Comparison of ENCODE assay signal across 12 cellular contexts in the genomic region with DNA sequence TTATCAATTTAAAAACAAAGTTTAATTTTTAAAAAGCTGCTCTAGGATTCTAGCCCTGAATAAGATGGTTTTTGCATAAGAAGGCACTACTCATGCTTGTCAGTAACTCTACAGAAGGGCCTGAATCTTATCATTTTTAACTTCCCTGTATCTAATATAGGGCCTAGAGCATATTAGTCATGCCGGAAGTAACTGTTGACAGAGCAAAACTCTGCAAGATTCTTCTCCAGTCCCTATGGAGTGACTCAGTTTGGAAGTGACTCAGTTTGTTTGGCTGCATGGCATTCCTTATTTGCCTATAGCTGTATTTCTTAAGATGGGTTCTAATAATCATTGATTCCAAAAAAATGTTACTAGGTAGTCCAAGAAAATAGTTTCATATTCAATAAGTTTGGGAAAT.
A peak's percentile ranks its signal among the peaks of the same experiment; 100 is the strongest.
DNase-seq lines count a peak whose midpoint lies in the region; ATAC-seq and TF ChIP-seq lines count a peak whose summit lies in the region.
"Had no signal": no experiment of that assay in that cellular context is flagged by ENCODE, and none has a peak within 500 bp of the region (broad histone marks: within the 10 kb centered on the region; RNA-seq: fewer than 3 reads in every experiment).

No MANE protein-coding gene starts in this region.

- H3K36me3 Mint-ChIP-seq in CD4-positive, alpha-beta memory T cell: no peaks in the 10 kb centered on the region
- no peaks in the 10 kb centered on the region for H3K36me3 Mint-ChIP-seq in activated CD4-positive, alpha-beta T cell treated with anti-CD3 and anti-CD28 coated beads for 36 hours (ENCODE audit: low read depth)
- H3K36me3 Mint-ChIP-seq: neural progenitor cell had no signal

- no peak overlapping the region for H3K9ac ChIP-seq in HCT116 (ENCODE audit: low read length)
- no peak overlapping the region for H3K9ac ChIP-seq in trophoblast cell (ENCODE audit: low read length)
- H3K9ac ChIP-seq: neural progenitor cell had no signal

- DNase-seq in HCT116 (ENCODE audit: low read depth, low spot score) (peak; percentile 65), RPMI7951 (ENCODE audit: low read depth) (peak; percentile 49), trophoblast cell (peak; percentile 9 to 63), cerebellum (ENCODE audit: low spot score) (no peak)
- DNase-seq in CD4-positive, alpha-beta memory T cell: no peak
- DNase-seq in activated CD4-positive, alpha-beta T cell treated with anti-CD3 and anti-CD28 coated beads for 36 hours: no peak
- DNase-seq: adrenal gland; DMS 273 treated with DMSO at 0.1 percent for 48 hours; stimulated activated CD4-positive, alpha-beta T cell treated with anti-CD3 and anti-CD28 coated beads, Interleukin-15, amount 100 ng/mL, for 24 hours had no signal

- CTCF ChIA-PET in HCT116 (lab: Charles Lee): no interaction called here
- CTCF ChIA-PET in CD4-positive, alpha-beta memory T cell (lab: Charles Lee; ENCODE audit: partially characterized antibody): no interaction called here
- CTCF ChIA-PET in activated CD4-positive, alpha-beta T cell treated with anti-CD3 and anti-CD28 coated beads for 36 hours (lab: Charles Lee): no interaction called here

- no peaks in the 10 kb centered on the region for H3K79me1 ChIP-seq in trophoblast cell (ENCODE audit: low read length)

- no peaks in the 10 kb centered on the region for H3K4me1 Mint-ChIP-seq in CD4-positive, alpha-beta memory T cell
- H3K4me1 Mint-ChIP-seq in activated CD4-positive, alpha-beta T cell treated with anti-CD3 and anti-CD28 coated beads for 36 hours: no peaks in the 10 kb centered on the region
- H3K4me1 Mint-ChIP-seq: neural progenitor cell had no signal

- H3K18ac ChIP-seq in trophoblast cell (ENCODE audit: low read length): no peak overlapping the region

- no peak overlapping the region for H4K91ac ChIP-seq in trophoblast cell (ENCODE audit: low read depth, low read length)

- no peaks in the 10 kb centered on the region for H3K9me2 ChIP-seq in HCT116 (ENCODE audit: insufficient read depth)

- POLR2A ChIA-PET in HCT116 (lab: Charles Lee): no interaction called here
- POLR2A ChIA-PET in CD4-positive, alpha-beta memory T cell (lab: Charles Lee; ENCODE audit: partially characterized antibody): no interaction called here
- POLR2A ChIA-PET in activated CD4-positive, alpha-beta T cell treated with anti-CD3 and anti-CD28 coated beads for 36 hours (lab: Charles Lee): no interaction called here

- H4K12ac ChIP-seq in trophoblast cell (ENCODE audit: low read depth, low read length): no peak overlapping the region

- H3K4me3 Mint-ChIP-seq in CD4-positive, alpha-beta memory T cell: no peak overlapping the region
- no peak overlapping the region for H3K4me3 Mint-ChIP-seq in activated CD4-positive, alpha-beta T cell treated with anti-CD3 and anti-CD28 coated beads for 36 hours
- H3K4me3 Mint-ChIP-seq: neural progenitor cell had no signal

- H3K27ac Mint-ChIP-seq in CD4-positive, alpha-beta memory T cell: no peak overlapping the region
- H3K27ac Mint-ChIP-seq in activated CD4-positive, alpha-beta T cell treated with anti-CD3 and anti-CD28 coated beads for 36 hours: no peak overlapping the region
- H3K27ac Mint-ChIP-seq: neural progenitor cell had no signal

- H2AK5ac ChIP-seq in trophoblast cell (ENCODE audit: low read length): no peak overlapping the region

- no peak overlapping the region for H3K4ac ChIP-seq in trophoblast cell (ENCODE audit: low read depth, low read length)

- H3K9me3 Mint-ChIP-seq in CD4-positive, alpha-beta memory T cell: peaks cover 0 to 2% (median 0%) of the 10 kb centered on the region in 8 donors
- H3K9me3 Mint-ChIP-seq in activated CD4-positive, alpha-beta T cell treated with anti-CD3 and anti-CD28 coated beads for 36 hours (ENCODE audit: low read depth): no peaks in the 10 kb centered on the region

- H2AFZ ChIP-seq in HCT116 (ENCODE audit: low read depth, low read length, poor library complexity, severe bottlenecking) (peak overlapping the region; percentile 54), trophoblast cell (ENCODE audit: insufficient read depth, low read length, poor library complexity) (no peak overlapping the region)
- H2AFZ ChIP-seq: neural progenitor cell had no signal

- H3K4me2 ChIP-seq in HCT116 (ENCODE audit: low read length) (peak overlapping the region; percentile 46), trophoblast cell (ENCODE audit: low read length) (no peak overlapping the region)
- H3K4me2 ChIP-seq: neural progenitor cell had no signal

- ATAC-seq in HCT116 (peak; percentile 78), esophagus mucosa (peak; percentile 90), HG03045 (IDR thresholded peaks at IDR 0.05; ENCODE audit: unreplicated experiment) (no peak)
- ATAC-seq in activated CD4-positive, alpha-beta T cell treated with anti-CD3 and anti-CD28 coated beads for 36 hours: no peak

- H3K27me3 Mint-ChIP-seq in CD4-positive, alpha-beta memory T cell: no peaks in the 10 kb centered on the region
- no peaks in the 10 kb centered on the region for H3K27me3 Mint-ChIP-seq in activated CD4-positive, alpha-beta T cell treated with anti-CD3 and anti-CD28 coated beads for 36 hours

- H4K8ac ChIP-seq in trophoblast cell (ENCODE audit: low read depth, low read length): no peak overlapping the region

- no peak overlapping the region for H3K14ac ChIP-seq in trophoblast cell (ENCODE audit: low read length)

- no peak for TF ChIP-seq CTCF in HCT116 (IDR thresholded peaks at IDR 0.05 in 2 of 3, conservative IDR thresholded peaks at IDR 0.05 in 1 of 3; ENCODE audit: borderline replicate concordance in 1 of 3, insufficient read depth in 1 of 3, low read depth in 2 of 3, low read length in 2 of 3)

- H2BK5ac ChIP-seq in trophoblast cell (ENCODE audit: low read depth, low read length, poor library complexity): no peak overlapping the region

- no peak for TF ChIP-seq POLR2A in HCT116 (IDR thresholded peaks at IDR 0.05; ENCODE audit: borderline replicate concordance, extremely low read depth, insufficient read depth, insufficient read length)

- H3K27ac ChIP-seq in HCT116 (ENCODE audit: low read depth, low read length) (no peak overlapping the region), trophoblast cell (ENCODE audit: low read depth, low read length) (no peak overlapping the region)
- no peak overlapping the region for H3K27ac ChIP-seq in CD4-positive, alpha-beta memory T cell (ENCODE audit: low read depth, low read length)
- H3K27ac ChIP-seq: adrenal gland, neural progenitor cell had no signal

- H2BK12ac ChIP-seq in trophoblast cell (ENCODE audit: low read length): no peak overlapping the region

- no peak overlapping the region for H2BK120ac ChIP-seq in trophoblast cell (ENCODE audit: insufficient read depth, low read length, poor library complexity)

- H3K4me1 ChIP-seq in HCT116 (ENCODE audit: control insufficient read depth in 1 of 2, insufficient read depth in 2 of 2, low read length in 2 of 2): peaks cover 0 to 12% of the 10 kb centered on the region in 2 experiments; a peak in 2 of 4 replicates
- H3K4me1 ChIP-seq in trophoblast cell (ENCODE audit: control insufficient read depth in 1 of 2, insufficient read depth in 2 of 2, low read length in 2 of 2): no peaks in the 10 kb centered on the region
- no peaks in the 10 kb centered on the region for H3K4me1 ChIP-seq in CD4-positive, alpha-beta memory T cell (ENCODE audit: insufficient read depth, low read length)
- H3K4me1 ChIP-seq: adrenal gland had no signal

- no peaks in the 10 kb centered on the region for H4K20me1 ChIP-seq in HCT116 (ENCODE audit: insufficient read depth)

- RAD21 ChIA-PET in HCT116 (lab: Charles Lee; ENCODE audit: low non-redundant PET in 1 of 2, low total read pairs in 2 of 2, uncharacterized antibody in 2 of 2, unreplicated experiment in 2 of 2): no interaction called here

- no peak overlapping the region for H3K23ac ChIP-seq in trophoblast cell (ENCODE audit: low read length)

- H3K79me2 ChIP-seq in HCT116 (ENCODE audit: insufficient read depth, low read length) (no peaks in the 10 kb centered on the region), trophoblast cell (ENCODE audit: control insufficient read depth, insufficient read depth, low read length, poor library complexity) (no peaks in the 10 kb centered on the region)

- no peak for TF ChIP-seq RAD21 in HCT116 (IDR thresholded peaks at IDR 0.05; ENCODE audit: low read depth)

- WGBS in trophoblast cell (ENCODE audit: extremely low coverage, insufficient coverage, insufficient read length): no CpG with 5 or more reads among the region's 1 CpG

- H3K9me3 ChIP-seq in HCT116 (ENCODE audit: control insufficient read depth in 1 of 2, insufficient read depth in 1 of 2, low read depth in 1 of 2, low read length in 2 of 2) (no peaks in the 10 kb centered on the region), trophoblast cell (ENCODE audit: insufficient read depth, low read depth, low read length) (no peaks in the 10 kb centered on the region)
- no peaks in the 10 kb centered on the region for H3K9me3 ChIP-seq in CD4-positive, alpha-beta memory T cell (ENCODE audit: control insufficient read depth in 1 of 2, low read length in 2 of 2)
- H3K9me3 ChIP-seq: adrenal gland had no signal

- intact Hi-C loops in HCT116 (cut with micrococcal nuclease): no loop called here
- intact Hi-C loops in CD4-positive, alpha-beta memory T cell (cut with micrococcal nuclease): no loop called here
- intact Hi-C loops in activated CD4-positive, alpha-beta T cell treated with anti-CD3 and anti-CD28 coated beads for 36 hours (cut with DNase I, micrococcal nuclease): no loop called here

- H3K27me3 ChIP-seq in HCT116 (ENCODE audit: insufficient read depth, low read length): no peaks in the 10 kb centered on the region
- no peaks in the 10 kb centered on the region for H3K27me3 ChIP-seq in trophoblast cell (ENCODE audit: insufficient read depth, low read length)
- H3K27me3 ChIP-seq in CD4-positive, alpha-beta memory T cell (ENCODE audit: insufficient read depth, low read length): no peaks in the 10 kb centered on the region
- H3K27me3 ChIP-seq: adrenal gland, neural progenitor cell had no signal

- H3K36me3 ChIP-seq in HCT116 (ENCODE audit: control insufficient read depth in 1 of 2, insufficient read depth in 2 of 2, low read length in 2 of 2): no peaks in the 10 kb centered on the region
- H3K36me3 ChIP-seq in trophoblast cell (ENCODE audit: control insufficient read depth in 1 of 2, insufficient read depth in 2 of 2, low read length in 2 of 2): no peaks in the 10 kb centered on the region
- H3K36me3 ChIP-seq in CD4-positive, alpha-beta memory T cell (ENCODE audit: insufficient read depth, low read length): no peaks in the 10 kb centered on the region
- H3K36me3 ChIP-seq: adrenal gland, neural progenitor cell had no signal

- no TSS peak for BruUV-seq in HCT116 (replicated peaks; lab: Mats Ljungman, UMichigan)

- no peak overlapping the region for H3K4me3 ChIP-seq in HCT116 (replicated peaks in 1 of 2; ENCODE audit: low read depth in 1 of 2, low read length in 2 of 2)
- H3K4me3 ChIP-seq in trophoblast cell (ENCODE audit: low read depth, low read length): no peak overlapping the region
- no peak overlapping the region for H3K4me3 ChIP-seq in CD4-positive, alpha-beta memory T cell (ENCODE audit: low read length in 2 of 2)
- H3K4me3 ChIP-seq: adrenal gland, neural progenitor cell had no signal

TF ChIP-seq in HCT116, 20 proteins besides CTCF, POLR2A, EP300 and RAD21 (continues in another document):
- TF ChIP-seq EZH2 (IDR thresholded peaks at IDR 0.05) (no peak), ZNF274 (IDR thresholded peaks at IDR 0.05; ENCODE audit: low read depth, low read length) (no peak), SP1 (IDR thresholded peaks at IDR 0.05; ENCODE audit: low read depth) (0 out of 2 replicates have a peak, but pooled peaks have one; percentile 40)

Comparison
In these comparisons a context has a peak if more than half of its experiments do, and no peak if none do; other contexts are left out.
1. ATAC-seq: peak in HCT116 (single experiment) and esophagus mucosa (single experiment); none in HG03045 (single experiment) and activated CD4-positive, alpha-beta T cell treated with anti-CD3 and anti-CD28 coated beads for 36 hours (single experiment).
2. DNase-seq: peak in HCT116 (single experiment), RPMI7951 (single experiment) and trophoblast cell (2 of 2); none in CD4-positive, alpha-beta memory T cell (0 of 5), cerebellum (single experiment) and activated CD4-positive, alpha-beta T cell treated with anti-CD3 and anti-CD28 coated beads for 36 hours (single experiment).